ENCODE assay signal across 1 cellular context in genomic region chr15:20280933-20281463, GRCh38.
TF ChIP-seq lines count a peak whose summit lies in the region.

No MANE protein-coding gene starts in this region.

TF ChIP-seq in IMR-90, 13 proteins besides CTCF, POLR2A, EP300 and RAD21 (continued from another document):
- TF ChIP-seq USF2 (IDR thresholded peaks at IDR 0.05; ENCODE audit: low read depth, low read length) (no peak), NFE2L2 (IDR thresholded peaks at IDR 0.05; ENCODE audit: low read depth, low read length) (no peak), MXI1 (IDR thresholded peaks at IDR 0.05; ENCODE audit: borderline replicate concordance, low read depth, low read length) (no peak), BHLHE40 (IDR thresholded peaks at IDR 0.05; ENCODE audit: low read depth, low read length) (no peak), CEBPB (IDR thresholded peaks at IDR 0.05; ENCODE audit: low read depth, low read length) (no peak), RCOR1 (IDR thresholded peaks at IDR 0.05; ENCODE audit: insufficient replicate concordance, low read length) (no peak), SMC3 (IDR thresholded peaks at IDR 0.05; ENCODE audit: low read depth, low read length) (no peak), CHD1 (IDR thresholded peaks at IDR 0.05; ENCODE audit: low read depth, low read length) (no peak), RFX5 (IDR thresholded peaks at IDR 0.05; ENCODE audit: low read depth, low read length) (no peak)
